Comparison of ENCODE assay signal across 8 cellular contexts in genomic region chr11:69131644-69132300, GRCh38. TPM values are rescaled to one million over a fixed set of nuclear protein-coding genes. Genes with fewer than 3 reads are reported as not detected.
A peak's percentile ranks its signal among the peaks of the same experiment; 100 is the strongest.
DNase-seq lines count a peak whose midpoint lies in the region; ATAC-seq lines count a peak whose summit lies in the region.

No MANE protein-coding gene starts in this region.

- 0 out of 2 replicates have a peak overlapping the region, but pooled peaks have one; percentile 9 for H3K4me2 ChIP-seq in BLaER1

- H3K4me3 Mint-ChIP-seq in activated naive CD8-positive, alpha-beta T cell treated with anti-CD3 and anti-CD28 coated beads for 36 hours, result no peak overlapping the region

- H3K4me1 ChIP-seq in BLaER1, result peaks cover 37% of the 10 kb centered on the region

- H3K9me3 ChIP-seq in BLaER1, result peaks cover 63% of the 10 kb centered on the region

- peaks cover 18% of the 10 kb centered on the region; the same call in 1 of the 2 replicates for H3K36me3 ChIP-seq in BLaER1

- DNase-seq in HS-5 (ENCODE audit: low read depth), result peak; percentile 26
- peak; percentile 45 for DNase-seq in T1000 (lab: John Stamatoyannopoulos, UW)
- DNase-seq in Right ventricle myocardium superior, result peak; percentile 68
- DNase-seq in pulmonary artery endothelial cell (ENCODE audit: low read depth, low spot score), result peak; percentile 49
- no peak for DNase-seq in activated naive CD8-positive, alpha-beta T cell treated with anti-CD3 and anti-CD28 coated beads for 36 hours

- peaks cover 19% of the 10 kb centered on the region for H3K9me3 Mint-ChIP-seq in activated naive CD8-positive, alpha-beta T cell treated with anti-CD3 and anti-CD28 coated beads for 36 hours

- no peaks in the 10 kb centered on the region for H3K27me3 ChIP-seq in BLaER1

- peak; percentile 91 for ATAC-seq in Right ventricle myocardium superior (ENCODE audit: poor library complexity)
- ATAC-seq in HG03571 (IDR thresholded peaks at IDR 0.05; ENCODE audit: unreplicated experiment), result no peak
- ATAC-seq in GM18861 (IDR thresholded peaks at IDR 0.05; ENCODE audit: unreplicated experiment), result no peak

- H3K9ac ChIP-seq in BLaER1, result no peak overlapping the region

- intact Hi-C loops in Right ventricle myocardium superior (cut with DNase I), result no loop called here

- peaks cover 9% of the 10 kb centered on the region for H3K4me1 Mint-ChIP-seq in activated naive CD8-positive, alpha-beta T cell treated with anti-CD3 and anti-CD28 coated beads for 36 hours

- no peak overlapping the region for H3K4me3 ChIP-seq in BLaER1

- no peak overlapping the region for H3K27ac Mint-ChIP-seq in activated naive CD8-positive, alpha-beta T cell treated with anti-CD3 and anti-CD28 coated beads for 36 hours

- no peaks in the 10 kb centered on the region for H3K27me3 Mint-ChIP-seq in activated naive CD8-positive, alpha-beta T cell treated with anti-CD3 and anti-CD28 coated beads for 36 hours

- H3K36me3 Mint-ChIP-seq in activated naive CD8-positive, alpha-beta T cell treated with anti-CD3 and anti-CD28 coated beads for 36 hours, result peaks cover 9% of the 10 kb centered on the region

- no peaks in the 10 kb centered on the region for H4K20me1 ChIP-seq in BLaER1

- H3K27ac ChIP-seq in BLaER1, result no peak overlapping the region

RNA-seq across cellular contexts. Expression of gene SMIM38, which starts 24.0 kb away (rescaled TPM):
- not detected for total RNA-seq in Right ventricle myocardium superior
- total RNA-seq in pulmonary artery endothelial cell, result 0.07 and 0.13 TPM in 2 replicates
- under 1 TPM; 0.19 to 0.20 TPM for total RNA-seq in activated naive CD8-positive, alpha-beta T cell treated with anti-CD3 and anti-CD28 coated beads for 36 hours
